8 cellular contexts compared by ENCODE assay signal in genomic region chr3:195271116-195271858, GRCh38. TPM values are rescaled to one million over a fixed set of nuclear protein-coding genes. Genes with fewer than 3 reads are reported as not detected.
DNase-seq lines count a peak whose midpoint lies in the region; ATAC-seq and TF ChIP-seq lines count a peak whose summit lies in the region.

Gene XXYLT1 (minus strand): TSS chr3:195271159. CDS start chr3:195271058, 101 bp downstream.

- peaks cover 26% of the 10 kb centered on the region for H3K4me1 Mint-ChIP-seq in activated naive CD4-positive, alpha-beta T cell treated with anti-CD3 and anti-CD28 coated beads, Interleukin-2, amount 50 U/mL, for 24 hours

- TF ChIP-seq CTCF in GM10248 (IDR thresholded peaks at IDR 0.05; ENCODE audit: control extremely low read depth, extremely low read depth, low read depth, missing control alignments), result peak; percentile 93
- TF ChIP-seq CTCF in NB4 (IDR thresholded peaks at IDR 0.05; ENCODE audit: low read depth, low read length), result peak; percentile 56
- peak; percentile 91 for TF ChIP-seq CTCF in osteoblast (IDR thresholded peaks at IDR 0.05; ENCODE audit: extremely low read depth, low read depth, low read length)

- H3K4me3 ChIP-seq in NB4 (ENCODE audit: low read depth, low read length) (peak within 1 kb of the TSS; percentile 89), SK-N-MC (peak within 1 kb of the TSS; percentile 85), osteoblast (ENCODE audit: insufficient read depth, low read length) (peak within 1 kb of the TSS; percentile 86)

- H3K4me2 ChIP-seq in osteoblast (ENCODE audit: insufficient read depth, low read length), result peak within 1 kb of the TSS; percentile 98

- peak within 1 kb of the TSS; percentile 89 for H3K4me3 Mint-ChIP-seq in activated naive CD4-positive, alpha-beta T cell treated with anti-CD3 and anti-CD28 coated beads, Interleukin-2, amount 50 U/mL, for 24 hours

- H3K36me3 ChIP-seq in SK-N-MC (ENCODE audit: insufficient read depth, low read length) (peaks cover 15% of the 10 kb centered on the region), osteoblast (ENCODE audit: insufficient read depth, low read length) (peaks cover 3% of the 10 kb centered on the region)

- peak within 1 kb of the TSS; percentile 96 for H2AFZ ChIP-seq in osteoblast (ENCODE audit: low read length)

- H3K9me3 ChIP-seq in SK-N-MC (ENCODE audit: low read depth, low read length) (no peaks in the 10 kb centered on the region), osteoblast (ENCODE audit: low read depth, low read length) (no peaks in the 10 kb centered on the region)

- peak within 1 kb of the TSS; percentile 87 for H3K27ac Mint-ChIP-seq in activated naive CD4-positive, alpha-beta T cell treated with anti-CD3 and anti-CD28 coated beads, Interleukin-2, amount 50 U/mL, for 24 hours

- POLR2A ChIA-PET in GM10248 (lab: Yijun Ruan, JAX), result interaction anchor here (1.2 kb wide), 1 partner anchor 172 kb away, joined by 3 read pairs; the partner anchor contains the start of gene ACAP2

- peaks cover 30% of the 10 kb centered on the region for H3K79me2 ChIP-seq in osteoblast (ENCODE audit: insufficient read depth, low read length)

- H3K9ac ChIP-seq in SK-N-MC (ENCODE audit: insufficient read length), result peak within 1 kb of the TSS; percentile 78

- H3K27ac ChIP-seq in SK-N-MC, result peak within 1 kb of the TSS; percentile 72
- peak within 1 kb of the TSS; percentile 71 for H3K27ac ChIP-seq in osteoblast (ENCODE audit: low read depth, low read length)
- H3K27ac ChIP-seq in temporal lobe (ENCODE audit: low read depth, low read length), result peak within 1 kb of the TSS; percentile 91

- peak; percentile 81 for ATAC-seq in HG02588 (IDR thresholded peaks at IDR 0.05; ENCODE audit: unreplicated experiment)

- H3K36me3 Mint-ChIP-seq in activated naive CD4-positive, alpha-beta T cell treated with anti-CD3 and anti-CD28 coated beads, Interleukin-2, amount 50 U/mL, for 24 hours, result peaks cover 2% of the 10 kb centered on the region

- no peaks in the 10 kb centered on the region for H3K27me3 Mint-ChIP-seq in activated naive CD4-positive, alpha-beta T cell treated with anti-CD3 and anti-CD28 coated beads, Interleukin-2, amount 50 U/mL, for 24 hours

- H4K20me1 ChIP-seq in osteoblast (ENCODE audit: insufficient read depth, low read length), result peaks cover 9% of the 10 kb centered on the region

- no peaks in the 10 kb centered on the region for H3K27me3 ChIP-seq in osteoblast (ENCODE audit: insufficient read depth, low read length)

- H3K4me1 ChIP-seq in osteoblast (ENCODE audit: insufficient read depth, low read length), result peaks cover 15% of the 10 kb centered on the region

- DNase-seq in GM10248 (ENCODE audit: extremely low spot score) (peak; percentile 91), NB4 (ENCODE audit: low read depth) (peak; percentile 94), SK-N-MC (ENCODE audit: low read depth, low spot score) (peak; percentile 78), glomerular endothelial cell (ENCODE audit: extremely low read depth, low read depth, low spot score) (no peak), osteoblast (ENCODE audit: insufficient read length, low spot score, missing footprints) (peak; percentile 99)

- CTCF ChIA-PET in GM10248 (lab: Yijun Ruan, JAX), result interaction anchor here (0.6 to 12.6 kb wide), 67 partner anchors 9 to 644 kb away, joined by 3 to 215 read pairs (median 4); partner anchors contain the start of genes ACAP2, LSG1 and PPP1R2

- TF ChIP-seq POLR2A in NB4 (IDR thresholded peaks at IDR 0.05; ENCODE audit: extremely low read depth, insufficient read length), result no peak

- H3K9me3 Mint-ChIP-seq in activated naive CD4-positive, alpha-beta T cell treated with anti-CD3 and anti-CD28 coated beads, Interleukin-2, amount 50 U/mL, for 24 hours, result no peaks in the 10 kb centered on the region

RNA-seq across cellular contexts. Expression of gene XXYLT1, which starts in this region (rescaled TPM):
- total RNA-seq in glomerular endothelial cell (69.4 and 93.1 TPM in 2 replicates), osteoblast (28.2 and 28.9 TPM in 2 replicates), temporal lobe (19.7 TPM)
